In the genomic region with DNA sequence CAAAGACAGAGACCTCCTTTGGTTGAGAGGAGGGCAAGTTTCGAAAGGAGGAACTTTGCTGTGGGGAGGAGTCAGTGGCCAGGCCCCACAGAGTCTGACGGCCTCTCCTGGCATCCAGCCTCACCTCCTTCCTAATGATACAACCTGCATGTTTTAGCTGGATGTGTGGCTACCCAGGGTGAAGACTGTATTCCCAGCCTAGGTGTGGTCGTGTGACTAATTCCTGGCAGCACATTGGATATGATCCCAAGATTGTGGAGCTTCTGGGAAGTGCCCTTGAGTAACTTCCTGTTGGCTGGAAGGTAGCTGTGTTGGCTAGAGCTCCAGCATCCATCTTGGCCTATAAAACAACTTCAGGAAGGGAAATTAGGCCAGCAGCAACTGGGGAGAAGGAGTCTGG, we compare ENCODE assay signal across 13 cellular contexts. TPM values are rescaled to one million over a fixed set of nuclear protein-coding genes. Genes with fewer than 3 reads are reported as not detected.
DNase-seq lines count a peak whose midpoint lies in the region; ATAC-seq and TF ChIP-seq lines count a peak whose summit lies in the region.
"Had no signal": no experiment of that assay in that cellular context is flagged by ENCODE, and none has a peak within 500 bp of the region (broad histone marks: within the 10 kb centered on the region; RNA-seq: fewer than 3 reads in every experiment).

No MANE protein-coding gene starts in this region.

- no peak for TF ChIP-seq CTCF in chondrocyte (IDR thresholded peaks at IDR 0.05)
- no peak for TF ChIP-seq CTCF in left lung (IDR thresholded peaks at IDR 0.05)
- TF ChIP-seq CTCF in vagina (IDR thresholded peaks at IDR 0.05) = no peak

- peak; percentile 12 for DNase-seq in activated naive CD4-positive, alpha-beta T cell treated with anti-CD3 and anti-CD28 coated beads, Interleukin-2, amount 10 ng/mL, durations not matched to agents 7 days and 5 days
- DNase-seq in activated naive CD4-positive, alpha-beta T cell treated with anti-CD3 and anti-CD28 coated beads for 36 hours = no peak
- peak; percentile 20 for DNase-seq in chondrocyte (ENCODE audit: low spot score)
- peak; percentile 79 for DNase-seq in left lung
- DNase-seq in vagina (ENCODE audit: extremely low spot score in 2 of 2) = peak; percentile 87 to 96
- no peak for DNase-seq in NK-92 treated with Interleukin-12 subunit alpha and Interleukin-12 subunit beta, amount 100 ng/mL, for 24 hours (lab: John Stamatoyannopoulos, UW)
- no peak for DNase-seq in NCI-H1930 (lab: John Stamatoyannopoulos, UW)
- DNase-seq: activated naive CD4-positive, alpha-beta T cell; hippocampal formation; NCI-H1417 treated with DMSO at 0.1 percent for 48 hours had no signal

- ATAC-seq in left lung (peak; percentile 75), GM19351 (IDR thresholded peaks at IDR 0.05; ENCODE audit: unreplicated experiment) (no peak)
- ATAC-seq: GM12878; stimulated activated effector memory CD8-positive, alpha-beta T cell treated with anti-CD3 and anti-CD28 coated beads, Interleukin-12 subunit alpha, Interleukin-12 subunit beta, amount 100 ng/mL, for 72 hours had no signal

- peaks cover 4% of the 10 kb centered on the region for H3K9me3 Mint-ChIP-seq in activated naive CD4-positive, alpha-beta T cell treated with anti-CD3 and anti-CD28 coated beads, Interleukin-2, amount 10 ng/mL, durations not matched to agents 7 days and 5 days
- H3K9me3 Mint-ChIP-seq in activated naive CD4-positive, alpha-beta T cell treated with anti-CD3 and anti-CD28 coated beads for 36 hours = no peaks in the 10 kb centered on the region
- no peaks in the 10 kb centered on the region for H3K9me3 Mint-ChIP-seq in chondrocyte (ENCODE audit: low read depth)
- H3K9me3 Mint-ChIP-seq: stimulated activated effector memory CD8-positive, alpha-beta T cell treated with anti-CD3 and anti-CD28 coated beads, Interleukin-12 subunit alpha, Interleukin-12 subunit beta, amount 100 ng/mL, for 72 hours had no signal

- H3K27me3 ChIP-seq in left lung (no peaks in the 10 kb centered on the region), vagina (no peaks in the 10 kb centered on the region)

- H3K4me1 ChIP-seq in left lung (peaks cover 4 to 11% of the 10 kb centered on the region in 2 donors), vagina (no peaks in the 10 kb centered on the region)

- TF ChIP-seq POLR2A in vagina (IDR thresholded peaks at IDR 0.05) = no peak

- H3K9me3 ChIP-seq in left lung (no peaks in the 10 kb centered on the region), vagina (no peaks in the 10 kb centered on the region)

- H3K36me3 ChIP-seq in left lung (no peaks in the 10 kb centered on the region), vagina (no peaks in the 10 kb centered on the region)

- no peak overlapping the region for H3K4me3 Mint-ChIP-seq in activated naive CD4-positive, alpha-beta T cell treated with anti-CD3 and anti-CD28 coated beads, Interleukin-2, amount 10 ng/mL, durations not matched to agents 7 days and 5 days
- no peak overlapping the region for H3K4me3 Mint-ChIP-seq in activated naive CD4-positive, alpha-beta T cell treated with anti-CD3 and anti-CD28 coated beads for 36 hours
- no peak overlapping the region for H3K4me3 Mint-ChIP-seq in chondrocyte (ENCODE audit: unreplicated experiment)
- H3K4me3 Mint-ChIP-seq: stimulated activated effector memory CD8-positive, alpha-beta T cell treated with anti-CD3 and anti-CD28 coated beads, Interleukin-12 subunit alpha, Interleukin-12 subunit beta, amount 100 ng/mL, for 72 hours had no signal

- H3K27ac ChIP-seq in left lung (peak overlapping the region; percentile 53 to 60), vagina (no peak overlapping the region)

- CTCF ChIA-PET in activated naive CD4-positive, alpha-beta T cell treated with anti-CD3 and anti-CD28 coated beads, Interleukin-2, amount 10 ng/mL, durations not matched to agents 7 days and 5 days (lab: Charles Lee) = interaction anchor here (0.9 kb wide), 1 partner anchor 16 kb away, joined by 3 read pairs; no protein-coding TSS in a partner anchor
- CTCF ChIA-PET in activated naive CD4-positive, alpha-beta T cell treated with anti-CD3 and anti-CD28 coated beads for 36 hours (lab: Charles Lee) = interaction anchor here (1.1 kb wide), 1 partner anchor 53 kb away, joined by 3 read pairs; no protein-coding TSS in a partner anchor

- no peak overlapping the region for H3K4me3 ChIP-seq in left lung
- no peak overlapping the region for H3K4me3 ChIP-seq in vagina
- H3K4me3 ChIP-seq: GM12878 had no signal

- no peak overlapping the region for H3K27ac Mint-ChIP-seq in activated naive CD4-positive, alpha-beta T cell treated with anti-CD3 and anti-CD28 coated beads, Interleukin-2, amount 10 ng/mL, durations not matched to agents 7 days and 5 days
- H3K27ac Mint-ChIP-seq in activated naive CD4-positive, alpha-beta T cell treated with anti-CD3 and anti-CD28 coated beads for 36 hours = no peak overlapping the region
- H3K27ac Mint-ChIP-seq in chondrocyte (ENCODE audit: unreplicated experiment) = no peak overlapping the region
- H3K27ac Mint-ChIP-seq: stimulated activated effector memory CD8-positive, alpha-beta T cell treated with anti-CD3 and anti-CD28 coated beads, Interleukin-12 subunit alpha, Interleukin-12 subunit beta, amount 100 ng/mL, for 72 hours had no signal

- intact Hi-C loops in activated naive CD4-positive, alpha-beta T cell treated with anti-CD3 and anti-CD28 coated beads for 36 hours (cut with micrococcal nuclease) = no loop called here
- intact Hi-C loops in left lung (cut with DNase I) = no loop called here
- intact Hi-C loops in vagina (cut with DNase I) = no loop called here

- H3K36me3 Mint-ChIP-seq in activated naive CD4-positive, alpha-beta T cell treated with anti-CD3 and anti-CD28 coated beads, Interleukin-2, amount 10 ng/mL, durations not matched to agents 7 days and 5 days = no peaks in the 10 kb centered on the region
- H3K36me3 Mint-ChIP-seq in activated naive CD4-positive, alpha-beta T cell treated with anti-CD3 and anti-CD28 coated beads for 36 hours (ENCODE audit: low read depth) = no peaks in the 10 kb centered on the region
- no peaks in the 10 kb centered on the region for H3K36me3 Mint-ChIP-seq in chondrocyte (ENCODE audit: low read depth)
- H3K36me3 Mint-ChIP-seq: stimulated activated effector memory CD8-positive, alpha-beta T cell treated with anti-CD3 and anti-CD28 coated beads, Interleukin-12 subunit alpha, Interleukin-12 subunit beta, amount 100 ng/mL, for 72 hours had no signal

- H3K4me1 Mint-ChIP-seq in activated naive CD4-positive, alpha-beta T cell treated with anti-CD3 and anti-CD28 coated beads, Interleukin-2, amount 10 ng/mL, durations not matched to agents 7 days and 5 days = no peaks in the 10 kb centered on the region
- H3K4me1 Mint-ChIP-seq in activated naive CD4-positive, alpha-beta T cell treated with anti-CD3 and anti-CD28 coated beads for 36 hours (ENCODE audit: low read depth) = no peaks in the 10 kb centered on the region
- H3K4me1 Mint-ChIP-seq in chondrocyte (ENCODE audit: low read depth) = peaks cover 3% of the 10 kb centered on the region

- no peaks in the 10 kb centered on the region for H3K27me3 Mint-ChIP-seq in activated naive CD4-positive, alpha-beta T cell treated with anti-CD3 and anti-CD28 coated beads, Interleukin-2, amount 10 ng/mL, durations not matched to agents 7 days and 5 days
- no peaks in the 10 kb centered on the region for H3K27me3 Mint-ChIP-seq in activated naive CD4-positive, alpha-beta T cell treated with anti-CD3 and anti-CD28 coated beads for 36 hours (ENCODE audit: low read depth)
- peaks cover 37% of the 10 kb centered on the region for H3K27me3 Mint-ChIP-seq in chondrocyte (ENCODE audit: low read depth)

RNA-seq across cellular contexts. Expression of gene LPCAT1, which starts 19.0 kb away (rescaled TPM):
- total RNA-seq in activated naive CD4-positive, alpha-beta T cell treated with anti-CD3 and anti-CD28 coated beads for 36 hours = 10 to 100 TPM; 31.2 to 34.1 TPM
- total RNA-seq in chondrocyte (39.9 to 49.4 TPM (median 46.4 TPM) in 3 replicates), left lung (100 to 1,000 TPM; 458 to 751 TPM), vagina (29.7 TPM)

Comparison
In these comparisons a context has a peak if more than half of its experiments do, and no peak if none do; other contexts are left out.
1. DNase-seq: peak in activated naive CD4-positive, alpha-beta T cell treated with anti-CD3 and anti-CD28 coated beads, Interleukin-2, amount 10 ng/mL, durations not matched to agents 7 days and 5 days (single experiment), chondrocyte (single experiment), left lung (2 of 2) and vagina (2 of 2); none in activated naive CD4-positive, alpha-beta T cell treated with anti-CD3 and anti-CD28 coated beads for 36 hours (single experiment), NK-92 treated with Interleukin-12 subunit alpha and Interleukin-12 subunit beta, amount 100 ng/mL, for 24 hours (single experiment) and NCI-H1930 (0 of 2).